21 cellular contexts compared by ENCODE assay signal in genomic region chr12:22781339-22781738, GRCh38.
"Had no signal": no experiment of that assay in that cellular context is flagged by ENCODE, and none has a peak within 500 bp of the region (broad histone marks: within the 10 kb centered on the region; RNA-seq: fewer than 3 reads in every experiment).

No MANE protein-coding gene starts in this region.

- H3K4me1 ChIP-seq: adrenal gland, left ventricle myocardium inferior, right atrium auricular region, tibial nerve had no signal

- H3K4me1 Mint-ChIP-seq: activated naive CD8-positive, alpha-beta T cell treated with anti-CD3 and anti-CD28 coated beads for 36 hours; brain had no signal

- H3K36me3 Mint-ChIP-seq: activated naive CD8-positive, alpha-beta T cell treated with anti-CD3 and anti-CD28 coated beads for 36 hours; brain; natural killer cell treated with Interleukin-12 subunit alpha and Interleukin-12 subunit beta and Interleukin-15 and Interleukin-18, amount 100 ng/mL, for 72 hours had no signal

- H3K27me3 ChIP-seq: adrenal gland, ascending aorta, right atrium auricular region, tibial nerve had no signal

- H3K9me3 Mint-ChIP-seq: activated naive CD4-positive, alpha-beta T cell treated with anti-CD3 and anti-CD28 coated beads for 36 hours; activated naive CD8-positive, alpha-beta T cell treated with anti-CD3 and anti-CD28 coated beads for 36 hours; activated T-helper 1 cell treated with anti-CD3 and anti-CD28 coated beads, Interleukin-12 subunit alpha, Interleukin-12 subunit beta, Interleukin-2, Interleukin-4 antibody, amounts not matched to agents 30 ng/mL and 10 ng/mL and 1 ng/mL, durations not matched to agents 14 hours and 24 hours and 36 hours; natural killer cell treated with Interleukin-12 subunit alpha and Interleukin-12 subunit beta and Interleukin-15 and Interleukin-18, amount 100 ng/mL, for 72 hours; T-helper 2 cell treated with Interferon-gamma antibody and Interleukin-4, amounts not matched to agents 5 μg/mL and 100 μg/mL, for 36 hours had no signal

- DNase-seq: activated CD4-positive, alpha-beta T cell treated with anti-CD3 and anti-CD28 coated beads for 4 hours; activated CD4-positive, alpha-beta T cell treated with anti-CD3 and anti-CD28 coated beads, Interleukin-2, amount 50 U/mL, for 4 hours; activated CD4-positive, CD25-positive, alpha-beta regulatory T cell; activated CD8-positive, alpha-beta memory T cell treated with anti-CD3 and anti-CD28 coated beads, Interleukin-2, amount 50 U/mL, for 4 hours; activated effector memory CD4-positive, alpha-beta T cell treated with anti-CD3 and anti-CD28 coated beads, Interleukin-2, amount 50 U/mL, for 16 hours; activated naive CD4-positive, alpha-beta T cell treated with anti-CD3 and anti-CD28 coated beads for 36 hours; activated naive CD8-positive, alpha-beta T cell treated with anti-CD3 and anti-CD28 coated beads for 36 hours; activated T-cell treated with anti-CD3 and anti-CD28 coated beads, Interleukin-2, amount 50 U/mL, for 1 hour; adrenal gland; left ventricle myocardium inferior; mucosa of descending colon; stimulated activated CD4-positive, alpha-beta T cell treated with anti-CD3 and anti-CD28 coated beads, Interleukin-15, amount 100 ng/mL, for 24 hours; stimulated activated CD4-positive, alpha-beta T cell treated with anti-CD3 and anti-CD28 coated beads, Interleukin-2, amount 100 ng/mL, for 24 hours; stimulated activated naive CD4-positive, alpha-beta T cell treated with Interleukin-2 at 50 U/mL for 16 hours had no signal

- H3K27ac Mint-ChIP-seq: activated naive CD4-positive, alpha-beta T cell treated with anti-CD3 and anti-CD28 coated beads for 36 hours; activated naive CD8-positive, alpha-beta T cell treated with anti-CD3 and anti-CD28 coated beads for 36 hours; activated T-helper 1 cell treated with anti-CD3 and anti-CD28 coated beads, Interleukin-12 subunit alpha, Interleukin-12 subunit beta, Interleukin-2, Interleukin-4 antibody, amounts not matched to agents 30 ng/mL and 10 ng/mL and 1 ng/mL, durations not matched to agents 14 hours and 24 hours and 36 hours; brain; natural killer cell treated with Interleukin-12 subunit alpha and Interleukin-12 subunit beta and Interleukin-15 and Interleukin-18, amount 100 ng/mL, for 72 hours; T-helper 2 cell treated with Interferon-gamma antibody and Interleukin-4, amounts not matched to agents 5 μg/mL and 100 μg/mL, for 36 hours had no signal

- H3K36me3 ChIP-seq: adrenal gland, ascending aorta, left ventricle myocardium inferior, right atrium auricular region, tibial nerve had no signal

- H3K9me3 ChIP-seq: adrenal gland, ascending aorta, mucosa of descending colon had no signal

- H3K27ac ChIP-seq: adrenal gland, ascending aorta, left ventricle myocardium inferior, right atrium auricular region, tibial nerve had no signal

- ATAC-seq: mucosa of descending colon; natural killer cell treated with Interleukin-12 subunit alpha and Interleukin-12 subunit beta and Interleukin-15 and Interleukin-18, amount 100 ng/mL, for 72 hours had no signal

- H3K4me3 Mint-ChIP-seq: activated naive CD4-positive, alpha-beta T cell treated with anti-CD3 and anti-CD28 coated beads for 36 hours; activated naive CD8-positive, alpha-beta T cell treated with anti-CD3 and anti-CD28 coated beads for 36 hours; activated T-helper 1 cell treated with anti-CD3 and anti-CD28 coated beads, Interleukin-12 subunit alpha, Interleukin-12 subunit beta, Interleukin-2, Interleukin-4 antibody, amounts not matched to agents 30 ng/mL and 10 ng/mL and 1 ng/mL, durations not matched to agents 14 hours and 24 hours and 36 hours; brain; natural killer cell treated with Interleukin-12 subunit alpha and Interleukin-12 subunit beta and Interleukin-15 and Interleukin-18, amount 100 ng/mL, for 72 hours; T-helper 2 cell treated with Interferon-gamma antibody and Interleukin-4, amounts not matched to agents 5 μg/mL and 100 μg/mL, for 36 hours had no signal

- H3K4me3 ChIP-seq: adrenal gland, ascending aorta, left ventricle myocardium inferior, mucosa of descending colon, right atrium auricular region, tibial nerve had no signal
